Comparison of ENCODE assay signal across 15 cellular contexts in genomic region chr4:84167579-84167978, GRCh38.
A peak's percentile ranks its signal among the peaks of the same experiment; 100 is the strongest.
DNase-seq lines count a peak whose midpoint lies in the region; ATAC-seq and TF ChIP-seq lines count a peak whose summit lies in the region.
"Had no signal": no experiment of that assay in that cellular context is flagged by ENCODE, and none has a peak within 500 bp of the region (broad histone marks: within the 10 kb centered on the region; RNA-seq: fewer than 3 reads in every experiment).

No MANE protein-coding gene starts in this region.

- no peak for ATAC-seq in gastroesophageal sphincter

- no peaks in the 10 kb centered on the region for H3K9me3 ChIP-seq in mammary epithelial cell (replicated peaks; ENCODE audit: insufficient read depth, low read length)
- no peaks in the 10 kb centered on the region for H3K9me3 ChIP-seq in gastroesophageal sphincter

- no peak overlapping the region for H3K9ac ChIP-seq in mammary epithelial cell (ENCODE audit: insufficient read depth, low read length)
- H3K9ac ChIP-seq: parathyroid adenoma had no signal

- 39% methylated on average over 4 of the region's 4 CpGs for WGBS in mammary epithelial cell (ENCODE audit: low coverage, missing lambda C conversion rate)
- 40 to 58% methylated on average over 4 of the region's 4 CpGs for WGBS in gastroesophageal sphincter (ENCODE audit: low coverage in 1 of 2), 2 donors

- H3K27ac ChIP-seq in mammary epithelial cell (ENCODE audit: insufficient read depth, low read depth, low read length) (no peak overlapping the region), gastroesophageal sphincter (no peak overlapping the region)
- H3K27ac ChIP-seq: parathyroid adenoma had no signal

- dilution Hi-C loops in mammary epithelial cell (cut with HindIII; ENCODE audit: low sequenced_read_pairs): no loop called here

- H3K9me3 Mint-ChIP-seq in MCF 10A (ENCODE audit: unreplicated experiment): no peaks in the 10 kb centered on the region
- no peaks in the 10 kb centered on the region for H3K9me3 Mint-ChIP-seq in glutamatergic neuron (ENCODE audit: unreplicated experiment)
- H3K9me3 Mint-ChIP-seq in type B pancreatic cell: no peaks in the 10 kb centered on the region
- H3K9me3 Mint-ChIP-seq: activated T-cell treated with anti-CD3 and anti-CD28 coated beads, Interleukin-2, amount 50 U/mL, for 24 hours; T-helper 1 cell treated with Interleukin-12 subunit alpha and Interleukin-12 subunit beta and Interleukin-4 antibody, amounts not matched to agents 30 μg/mL and 1 μg/mL, for 36 hours had no signal

- no peaks in the 10 kb centered on the region for H3K4me1 Mint-ChIP-seq in MCF 10A (ENCODE audit: insufficient read depth, unreplicated experiment)
- H3K4me1 Mint-ChIP-seq in glutamatergic neuron (ENCODE audit: low read depth, unreplicated experiment): peaks cover 2% of the 10 kb centered on the region
- H3K4me1 Mint-ChIP-seq in type B pancreatic cell (ENCODE audit: unreplicated experiment): no peaks in the 10 kb centered on the region

- H3K36me3 ChIP-seq in mammary epithelial cell (ENCODE audit: insufficient read depth, low read length) (no peaks in the 10 kb centered on the region), gastroesophageal sphincter (no peaks in the 10 kb centered on the region)

- no peak overlapping the region for H3K4me2 ChIP-seq in mammary epithelial cell (ENCODE audit: insufficient read depth, low read depth, low read length)

- CTCF ChIA-PET in mammary epithelial cell (lab: Charles Lee; ENCODE audit: low non-redundant PET): no interaction called here
- CTCF ChIA-PET in MCF 10A (lab: Yijun Ruan, JAX): interaction anchor here (0.6 kb wide), 2 partner anchors 18 to 53 kb away, joined by 3 read pairs; no protein-coding TSS in a partner anchor

- no peak overlapping the region for H2AFZ ChIP-seq in mammary epithelial cell (ENCODE audit: low read depth, low read length)
- H2AFZ ChIP-seq: parathyroid adenoma had no signal

- H3K27me3 ChIP-seq in mammary epithelial cell (ENCODE audit: insufficient read depth, low read length) (no peaks in the 10 kb centered on the region), gastroesophageal sphincter (no peaks in the 10 kb centered on the region)

- H4K20me1 ChIP-seq in mammary epithelial cell (ENCODE audit: insufficient read depth, low read length): no peaks in the 10 kb centered on the region

- no peak for DNase-seq in mammary epithelial cell
- DNase-seq in MCF 10A (ENCODE audit: unreplicated experiment): no peak
- DNase-seq in RPMI8226: peak; percentile 4
- peak; percentile 28 for DNase-seq in glutamatergic neuron
- no peak for DNase-seq in type B pancreatic cell (ENCODE audit: extremely low spot score, unreplicated experiment)
- DNase-seq in activated naive CD4-positive, alpha-beta T cell (lab: John Stamatoyannopoulos, UW): no peak
- no peak for DNase-seq in NCI-H774 (lab: John Stamatoyannopoulos, UW)
- DNase-seq: activated CD4-positive, alpha-beta T cell treated with anti-CD3 and anti-CD28 coated beads for 48 hours; activated T-cell treated with anti-CD3 and anti-CD28 coated beads, Interleukin-2, amount 50 U/mL, for 24 hours; NCI-H1105 treated with DMSO at 0.1 percent for 48 hours; NCI-H226; substantia nigra had no signal

- H3K27ac Mint-ChIP-seq in MCF 10A (ENCODE audit: low read depth, unreplicated experiment) (no peak overlapping the region), glutamatergic neuron (ENCODE audit: unreplicated experiment) (no peak overlapping the region), type B pancreatic cell (no peak overlapping the region)
- H3K27ac Mint-ChIP-seq: activated T-cell treated with anti-CD3 and anti-CD28 coated beads, Interleukin-2, amount 50 U/mL, for 24 hours; T-helper 1 cell treated with Interleukin-12 subunit alpha and Interleukin-12 subunit beta and Interleukin-4 antibody, amounts not matched to agents 30 μg/mL and 1 μg/mL, for 36 hours had no signal

- H3K27me3 Mint-ChIP-seq in MCF 10A (ENCODE audit: insufficient read depth, unreplicated experiment): peaks cover 5% of the 10 kb centered on the region
- peaks cover 3% of the 10 kb centered on the region for H3K27me3 Mint-ChIP-seq in glutamatergic neuron (ENCODE audit: unreplicated experiment)
- H3K27me3 Mint-ChIP-seq in type B pancreatic cell: no peaks in the 10 kb centered on the region
- H3K27me3 Mint-ChIP-seq: activated T-cell treated with anti-CD3 and anti-CD28 coated beads, Interleukin-2, amount 50 U/mL, for 24 hours had no signal

- H3K79me2 ChIP-seq in mammary epithelial cell (ENCODE audit: insufficient read depth, low read length): no peaks in the 10 kb centered on the region
- H3K79me2 ChIP-seq: parathyroid adenoma had no signal

- no peak for TF ChIP-seq EP300 in gastroesophageal sphincter (IDR thresholded peaks at IDR 0.05)

- peaks cover 2% of the 10 kb centered on the region for H3K36me3 Mint-ChIP-seq in MCF 10A (ENCODE audit: insufficient read depth, unreplicated experiment)
- H3K36me3 Mint-ChIP-seq in glutamatergic neuron (ENCODE audit: unreplicated experiment): no peaks in the 10 kb centered on the region
- no peaks in the 10 kb centered on the region for H3K36me3 Mint-ChIP-seq in type B pancreatic cell

- TF ChIP-seq CTCF in mammary epithelial cell (conservative IDR thresholded peaks at IDR 0.05 in 1 of 2, IDR thresholded peaks at IDR 0.05 in 1 of 2; ENCODE audit: extremely low read depth in 1 of 2, insufficient read depth in 1 of 2, low read depth in 1 of 2, low read length in 2 of 2) (peak; percentile 4 to 22), MCF 10A (IDR thresholded peaks at IDR 0.05; ENCODE audit: unreplicated experiment) (no peak), glutamatergic neuron (IDR thresholded peaks at IDR 0.05; ENCODE audit: partially characterized antibody, unreplicated experiment) (peak; percentile 30), type B pancreatic cell (conservative IDR thresholded peaks at IDR 0.05) (peak; percentile 56), gastroesophageal sphincter (IDR thresholded peaks at IDR 0.05) (no peak)

- H3K4me1 ChIP-seq in mammary epithelial cell (ENCODE audit: insufficient read depth, low read length) (no peaks in the 10 kb centered on the region), gastroesophageal sphincter (peaks cover 0 to 20% (median 0%) of the 10 kb centered on the region in 3 donors)
- H3K4me1 ChIP-seq: parathyroid adenoma had no signal

- H3K4me3 Mint-ChIP-seq in MCF 10A (ENCODE audit: unreplicated experiment): no peak overlapping the region
- H3K4me3 Mint-ChIP-seq in glutamatergic neuron (ENCODE audit: unreplicated experiment): no peak overlapping the region
- H3K4me3 Mint-ChIP-seq in type B pancreatic cell: no peak overlapping the region
- H3K4me3 Mint-ChIP-seq: activated T-cell treated with anti-CD3 and anti-CD28 coated beads, Interleukin-2, amount 50 U/mL, for 24 hours; T-helper 1 cell treated with Interleukin-12 subunit alpha and Interleukin-12 subunit beta and Interleukin-4 antibody, amounts not matched to agents 30 μg/mL and 1 μg/mL, for 36 hours had no signal

- intact Hi-C loops in mammary epithelial cell (cut with micrococcal nuclease) (no loop called here), MCF 10A (cut with micrococcal nuclease) (no loop called here)

- H3K4me3 ChIP-seq in mammary epithelial cell (replicated peaks in 1 of 3; ENCODE audit: insufficient read depth in 1 of 3, low read depth in 2 of 3, low read length in 3 of 3): no peak overlapping the region
- H3K4me3 ChIP-seq in gastroesophageal sphincter: no peak overlapping the region

- no TSS peak for BruUV-seq in mammary epithelial cell (replicated peaks; lab: Mats Ljungman, UMichigan)
- no TSS peak for BruUV-seq in MCF 10A (replicated peaks; lab: Mats Ljungman, UMichigan)

- no peak for TF ChIP-seq POLR2A in gastroesophageal sphincter (IDR thresholded peaks at IDR 0.05)

- POLR2A ChIA-PET in MCF 10A (lab: Yijun Ruan, JAX): no interaction called here

- in situ Hi-C loops in mammary epithelial cell (cut with MboI; ENCODE audit: low sequenced_read_pairs in 2 of 2): no loop called here

Comparison
In these comparisons a context has a peak if more than half of its experiments do, and no peak if none do; other contexts are left out.
1. CTCF ChIP-seq: peak in mammary epithelial cell (2 of 2), glutamatergic neuron (single experiment) and type B pancreatic cell (single experiment); none in MCF 10A (single experiment) and gastroesophageal sphincter (0 of 4).
2. DNase-seq: peak in RPMI8226 (single experiment) and glutamatergic neuron (single experiment); none in mammary epithelial cell (single experiment), MCF 10A (single experiment), type B pancreatic cell (single experiment), activated naive CD4-positive, alpha-beta T cell (0 of 4) and NCI-H774 (single experiment).